8 cellular contexts compared by ENCODE assay signal in the genomic region with DNA sequence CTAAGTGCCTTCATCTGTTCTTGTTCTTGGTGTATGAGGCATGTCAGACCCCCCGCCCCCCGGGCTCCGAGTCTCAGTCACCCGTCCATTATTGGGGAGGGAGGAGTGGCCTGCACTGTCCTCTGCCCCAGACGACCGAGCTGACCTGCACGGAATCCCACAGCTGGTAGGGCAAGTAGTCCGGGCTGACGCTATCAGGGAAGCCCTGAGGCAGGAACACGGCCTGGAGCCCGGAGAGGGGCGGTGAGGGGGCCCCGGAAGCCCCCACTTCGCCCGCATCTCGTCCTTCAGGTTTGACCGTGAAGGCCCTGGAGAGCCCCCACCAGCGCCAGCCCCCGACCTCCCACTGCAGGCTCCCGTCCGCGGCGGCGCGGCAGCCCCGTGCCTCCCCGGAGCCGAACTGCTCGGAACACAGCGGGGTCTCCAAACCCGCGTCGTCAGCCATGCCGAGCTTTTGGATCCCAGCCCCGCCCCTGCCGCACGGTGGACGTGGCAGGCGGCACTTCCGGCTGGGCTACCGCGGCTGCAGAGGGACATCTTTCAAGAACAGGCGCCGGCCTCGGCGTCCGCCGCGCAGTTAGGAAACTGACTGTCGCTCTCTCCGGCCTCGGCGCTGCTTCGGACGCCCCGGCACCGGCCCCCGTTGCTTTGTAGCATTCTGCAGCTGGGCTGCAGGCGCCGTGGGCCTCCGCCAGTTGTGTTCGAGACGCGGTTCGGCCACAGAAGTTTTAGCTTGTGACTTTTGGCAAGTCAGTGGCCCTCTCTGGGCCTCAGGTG. TPM values are rescaled to one million over a fixed set of nuclear protein-coding genes. Genes with fewer than 3 reads are reported as not detected.
DNase-seq lines count a peak whose midpoint lies in the region; ATAC-seq and TF ChIP-seq lines count a peak whose summit lies in the region.

A gene (minus strand): TSS at position 463 of the 777 bp plus-strand sequence. CDS start 18 bp downstream, at position 445.

- peaks cover 29% of the 10 kb centered on the region for H3K36me3 Mint-ChIP-seq in activated T-helper 2 cell treated with anti-CD3 and anti-CD28 coated beads, Interferon-gamma antibody, Interleukin-2, Interleukin-4, amounts not matched to agents 10 μg/mL and 5 μg/mL and 100 μg/mL, durations not matched to agents 14 hours and 24 hours and 36 hours (ENCODE audit: low read depth)
- H3K36me3 Mint-ChIP-seq in nephron (ENCODE audit: low read depth) = peaks cover 4% of the 10 kb centered on the region

- intact Hi-C loops in activated T-helper 2 cell treated with anti-CD3 and anti-CD28 coated beads, Interferon-gamma antibody, Interleukin-2, Interleukin-4, amounts not matched to agents 10 μg/mL and 5 μg/mL and 100 μg/mL, durations not matched to agents 14 hours and 24 hours and 36 hours (cut with micrococcal nuclease) = loop anchor here (1.0 to 5.0 kb wide), 4 partner anchors 49 to 361 kb away; a partner anchor contains a TSS

- TF ChIP-seq CTCF in DND-41 (IDR thresholded peaks at IDR 0.05; ENCODE audit: borderline replicate concordance, extremely low read depth, low read length, poor library complexity, severe bottlenecking) (peak; percentile 6), fibroblast of pulmonary artery (IDR thresholded peaks at IDR 0.05; ENCODE audit: low read length, missing control alignments) (no peak), nephron (IDR thresholded peaks at IDR 0.05; ENCODE audit: unreplicated experiment in 3 of 3) (no peak)

- H3K27ac Mint-ChIP-seq in activated T-helper 2 cell treated with anti-CD3 and anti-CD28 coated beads, Interferon-gamma antibody, Interleukin-2, Interleukin-4, amounts not matched to agents 10 μg/mL and 5 μg/mL and 100 μg/mL, durations not matched to agents 14 hours and 24 hours and 36 hours = peak within 1 kb of the TSS; percentile 91
- H3K27ac Mint-ChIP-seq in nephron = peak within 1 kb of the TSS; percentile 100

- H3K79me2 ChIP-seq in DND-41 (ENCODE audit: insufficient read depth, low read length) = peaks cover 32% of the 10 kb centered on the region

- peak; percentile 90 for DNase-seq in DND-41
- peak; percentile 74 for DNase-seq in KG1 (lab: John Stamatoyannopoulos, UW)
- DNase-seq in RPMI8226 = peak; percentile 94
- peak; percentile 80 for DNase-seq in activated T-helper 2 cell treated with anti-CD3 and anti-CD28 coated beads, Interferon-gamma antibody, Interleukin-2, Interleukin-4, amounts not matched to agents 10 μg/mL and 5 μg/mL and 100 μg/mL, durations not matched to agents 14 hours and 24 hours and 36 hours (ENCODE audit: low spot score)
- peak; percentile 87 for DNase-seq in fibroblast of pulmonary artery (ENCODE audit: low read depth)
- DNase-seq in stimulated activated naive CD8-positive, alpha-beta T cell treated with anti-CD3 and anti-CD28 coated beads, Interleukin-15, Interleukin-2, amounts not matched to agents 100 U/mL and 50 U/mL, for 24 hours = peak; percentile 90

- peak within 1 kb of the TSS; percentile 88 to 89 for H3K4me3 ChIP-seq in DND-41 (ENCODE audit: low read depth in 1 of 2, low read length in 2 of 2)
- H3K4me3 ChIP-seq in fibroblast of pulmonary artery (replicated peaks; ENCODE audit: low read depth, low read length) = peak within 1 kb of the TSS; percentile 96

- peak; percentile 94 for ATAC-seq in DND-41 (ENCODE audit: insufficient read depth, low read depth)
- ATAC-seq in GM21723 (IDR thresholded peaks at IDR 0.05; ENCODE audit: unreplicated experiment) = peak; percentile 89
- ATAC-seq in stimulated activated naive CD8-positive, alpha-beta T cell treated with anti-CD3 and anti-CD28 coated beads, Interleukin-15, Interleukin-2, amounts not matched to agents 100 U/mL and 50 U/mL, for 24 hours = peak; percentile 91

- H3K36me3 ChIP-seq in DND-41 (ENCODE audit: insufficient read depth, low read length) = peaks cover 22% of the 10 kb centered on the region

- peaks cover 34% of the 10 kb centered on the region for H3K4me1 ChIP-seq in DND-41 (ENCODE audit: insufficient read depth, low read length)

- H3K4me2 ChIP-seq in DND-41 (ENCODE audit: insufficient read depth, low read length) = peak within 1 kb of the TSS; percentile 92

- no peaks in the 10 kb centered on the region for H3K27me3 ChIP-seq in DND-41 (ENCODE audit: insufficient read depth, low read length, poor library complexity)

- H4K20me1 ChIP-seq in DND-41 (ENCODE audit: insufficient read depth, low read length) = no peaks in the 10 kb centered on the region

- no peaks in the 10 kb centered on the region for H3K9me3 ChIP-seq in DND-41 (ENCODE audit: insufficient read depth, low read length, severe bottlenecking)

- H3K4me1 Mint-ChIP-seq in activated T-helper 2 cell treated with anti-CD3 and anti-CD28 coated beads, Interferon-gamma antibody, Interleukin-2, Interleukin-4, amounts not matched to agents 10 μg/mL and 5 μg/mL and 100 μg/mL, durations not matched to agents 14 hours and 24 hours and 36 hours (ENCODE audit: low read depth) = peaks cover 30% of the 10 kb centered on the region
- H3K4me1 Mint-ChIP-seq in nephron = peaks cover 20% of the 10 kb centered on the region

- no peaks in the 10 kb centered on the region for H3K9me3 Mint-ChIP-seq in activated T-helper 2 cell treated with anti-CD3 and anti-CD28 coated beads, Interferon-gamma antibody, Interleukin-2, Interleukin-4, amounts not matched to agents 10 μg/mL and 5 μg/mL and 100 μg/mL, durations not matched to agents 14 hours and 24 hours and 36 hours
- H3K9me3 Mint-ChIP-seq in nephron = no peaks in the 10 kb centered on the region

- no peaks in the 10 kb centered on the region for H3K27me3 Mint-ChIP-seq in activated T-helper 2 cell treated with anti-CD3 and anti-CD28 coated beads, Interferon-gamma antibody, Interleukin-2, Interleukin-4, amounts not matched to agents 10 μg/mL and 5 μg/mL and 100 μg/mL, durations not matched to agents 14 hours and 24 hours and 36 hours (ENCODE audit: low read depth)
- no peaks in the 10 kb centered on the region for H3K27me3 Mint-ChIP-seq in nephron (ENCODE audit: low read depth)

- peak within 1 kb of the TSS; percentile 94 for H3K4me3 Mint-ChIP-seq in activated T-helper 2 cell treated with anti-CD3 and anti-CD28 coated beads, Interferon-gamma antibody, Interleukin-2, Interleukin-4, amounts not matched to agents 10 μg/mL and 5 μg/mL and 100 μg/mL, durations not matched to agents 14 hours and 24 hours and 36 hours (ENCODE audit: low read depth)
- peak within 1 kb of the TSS; percentile 92 to 99 (median 94) for H3K4me3 Mint-ChIP-seq in nephron

- peak within 1 kb of the TSS; percentile 72 for H2AFZ ChIP-seq in DND-41 (ENCODE audit: low read depth, low read length)

- peak within 1 kb of the TSS; percentile 85 for H3K9ac ChIP-seq in DND-41 (ENCODE audit: low read depth, low read length)

- peak within 1 kb of the TSS; percentile 88 for H3K27ac ChIP-seq in DND-41 (ENCODE audit: low read length)

RNA-seq across cellular contexts. Expression of the gene that starts here (rescaled TPM):
- total RNA-seq in activated T-helper 2 cell treated with anti-CD3 and anti-CD28 coated beads, Interferon-gamma antibody, Interleukin-2, Interleukin-4, amounts not matched to agents 10 μg/mL and 5 μg/mL and 100 μg/mL, durations not matched to agents 14 hours and 24 hours and 36 hours = 41.2 and 43.8 TPM in 2 replicates

Comparison
In these comparisons a context has a peak if more than half of its experiments do, and no peak if none do; other contexts are left out.
1. Peak in every context shown above with its lines: DNase-seq, ATAC-seq, H3K4me3 ChIP-seq and H3K27ac ChIP-seq.